23 cellular contexts compared by ENCODE assay signal in the genomic region with DNA sequence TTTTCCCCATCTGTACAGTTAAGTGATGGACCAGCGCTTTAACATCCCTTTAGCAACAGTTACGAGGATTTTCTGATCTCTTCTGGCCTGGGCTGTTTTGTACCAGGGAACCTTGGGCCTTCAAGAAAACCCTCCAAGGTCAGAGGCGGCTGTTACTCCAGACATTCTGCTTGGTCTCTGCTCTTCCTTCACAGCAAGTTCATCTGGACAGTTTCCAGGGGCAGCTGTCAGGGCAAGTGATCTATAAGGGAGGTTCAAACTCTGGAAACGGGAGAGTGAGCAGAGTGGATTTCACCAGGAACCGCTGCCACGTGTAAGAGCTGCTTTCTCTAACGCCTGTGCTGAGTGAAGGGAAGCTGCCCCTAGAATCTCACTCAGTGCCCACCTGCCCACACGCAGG. TPM values are rescaled to one million over a fixed set of nuclear protein-coding genes. Genes with fewer than 3 reads are reported as not detected.
A peak's percentile ranks its signal among the peaks of the same experiment; 100 is the strongest.
DNase-seq lines count a peak whose midpoint lies in the region; ATAC-seq and TF ChIP-seq lines count a peak whose summit lies in the region.
"Had no signal": no experiment of that assay in that cellular context is flagged by ENCODE, and none has a peak within 500 bp of the region (broad histone marks: within the 10 kb centered on the region; RNA-seq: fewer than 3 reads in every experiment).

No MANE protein-coding gene starts in this region.

- H3K9me3 Mint-ChIP-seq in MCF 10A (ENCODE audit: unreplicated experiment), result no peaks in the 10 kb centered on the region
- no peaks in the 10 kb centered on the region for H3K9me3 Mint-ChIP-seq in nephron
- no peaks in the 10 kb centered on the region for H3K9me3 Mint-ChIP-seq in CD8-positive, alpha-beta T cell
- H3K9me3 Mint-ChIP-seq: activated naive CD4-positive, alpha-beta T cell treated with anti-CD3 and anti-CD28 coated beads, Interleukin-2, amount 50 U/mL, for 24 hours; natural killer cell treated with Interleukin-12 subunit alpha and Interleukin-12 subunit beta and Interleukin-15 and Interleukin-18, amount 100 ng/mL, for 72 hours; T-helper 1 cell treated with Interleukin-12 subunit alpha and Interleukin-12 subunit beta and Interleukin-4 antibody, amounts not matched to agents 30 μg/mL and 1 μg/mL, for 36 hours had no signal

- H3K4me1 ChIP-seq in breast epithelium (peaks cover 0 to 11% of the 10 kb centered on the region in 2 donors), thoracic aorta (ENCODE audit: control insufficient read depth in 1 of 2, low read depth in 2 of 2) (peaks cover 37 to 55% of the 10 kb centered on the region in 2 donors)
- H3K4me1 ChIP-seq in CD8-positive, alpha-beta T cell (ENCODE audit: insufficient read depth, low read length), result no peaks in the 10 kb centered on the region
- H3K4me1 ChIP-seq: A549, SJSA1 had no signal

- CTCF ChIA-PET in MCF 10A (lab: Yijun Ruan, JAX), result interaction anchor here (0.8 kb wide), 1 partner anchor 195 kb away, joined by 3 read pairs; no protein-coding TSS in a partner anchor
- CTCF ChIA-PET in CD8-positive, alpha-beta T cell (lab: Charles Lee), result no interaction called here

- no peak overlapping the region for H3K4me3 ChIP-seq in breast epithelium
- no peak overlapping the region for H3K4me3 ChIP-seq in fibroblast of mammary gland (ENCODE audit: control insufficient read depth, low read depth, low read length)
- no peak overlapping the region for H3K4me3 ChIP-seq in thoracic aorta
- H3K4me3 ChIP-seq in CD8-positive, alpha-beta T cell (ENCODE audit: low read depth, low read length), result no peak overlapping the region
- H3K4me3 ChIP-seq: A549, SJSA1 had no signal

- TF ChIP-seq CTCF in breast epithelium (IDR thresholded peaks at IDR 0.05) (no peak), MCF 10A (IDR thresholded peaks at IDR 0.05; ENCODE audit: unreplicated experiment) (no peak), fibroblast of mammary gland (conservative IDR thresholded peaks at IDR 0.05; ENCODE audit: control insufficient read depth, insufficient read depth, low read depth, low read length) (no peak), nephron (IDR thresholded peaks at IDR 0.05; ENCODE audit: unreplicated experiment in 3 of 3) (no peak), thoracic aorta (IDR thresholded peaks at IDR 0.05) (no peak)
- TF ChIP-seq CTCF in CD8-positive, alpha-beta T cell (IDR thresholded peaks at IDR 0.05), result no peak

- H3K27ac ChIP-seq in breast epithelium (peak overlapping the region; percentile 57 to 66), thoracic aorta (peak overlapping the region; percentile 60 to 72)
- no peak overlapping the region for H3K27ac ChIP-seq in CD8-positive, alpha-beta T cell (ENCODE audit: low read depth, low read length)
- H3K27ac ChIP-seq: A549, SJSA1 had no signal

- no peaks in the 10 kb centered on the region for H3K27me3 ChIP-seq in breast epithelium
- no peaks in the 10 kb centered on the region for H3K27me3 ChIP-seq in thoracic aorta (replicated peaks; ENCODE audit: insufficient read depth)
- no peaks in the 10 kb centered on the region for H3K27me3 ChIP-seq in CD8-positive, alpha-beta T cell (ENCODE audit: insufficient read depth, low read length)
- H3K27me3 ChIP-seq: SJSA1 had no signal

- ATAC-seq in thoracic aorta (ENCODE audit: insufficient number of reproducible peaks, low FRiP score, low read depth) (no peak), GM19452 (IDR thresholded peaks at IDR 0.05; ENCODE audit: unreplicated experiment) (no peak)
- ATAC-seq in CD8-positive, alpha-beta T cell, result no peak
- ATAC-seq: A549; esophagus mucosa; natural killer cell treated with Interleukin-12 subunit alpha and Interleukin-12 subunit beta and Interleukin-15 and Interleukin-18, amount 100 ng/mL, for 72 hours had no signal

- no peaks in the 10 kb centered on the region for H3K27me3 Mint-ChIP-seq in MCF 10A (ENCODE audit: insufficient read depth, unreplicated experiment)
- no peaks in the 10 kb centered on the region for H3K27me3 Mint-ChIP-seq in nephron (ENCODE audit: low read depth)
- H3K27me3 Mint-ChIP-seq in CD8-positive, alpha-beta T cell (ENCODE audit: low read depth), result no peaks in the 10 kb centered on the region
- H3K27me3 Mint-ChIP-seq: B cell; natural killer cell treated with Interleukin-12 subunit alpha and Interleukin-12 subunit beta and Interleukin-15 and Interleukin-18, amount 100 ng/mL, for 72 hours had no signal

- no peaks in the 10 kb centered on the region for H3K4me1 Mint-ChIP-seq in MCF 10A (ENCODE audit: insufficient read depth, unreplicated experiment)
- peaks cover 46% of the 10 kb centered on the region for H3K4me1 Mint-ChIP-seq in nephron
- no peaks in the 10 kb centered on the region for H3K4me1 Mint-ChIP-seq in CD8-positive, alpha-beta T cell (ENCODE audit: low read depth)
- H3K4me1 Mint-ChIP-seq: activated naive CD4-positive, alpha-beta T cell treated with anti-CD3 and anti-CD28 coated beads, Interleukin-2, amount 50 U/mL, for 24 hours; B cell had no signal

- H3K36me3 Mint-ChIP-seq in MCF 10A (ENCODE audit: insufficient read depth, unreplicated experiment) (no peaks in the 10 kb centered on the region), nephron (ENCODE audit: low read depth) (peaks cover 21% of the 10 kb centered on the region)
- no peaks in the 10 kb centered on the region for H3K36me3 Mint-ChIP-seq in CD8-positive, alpha-beta T cell
- H3K36me3 Mint-ChIP-seq: natural killer cell treated with Interleukin-12 subunit alpha and Interleukin-12 subunit beta and Interleukin-15 and Interleukin-18, amount 100 ng/mL, for 72 hours had no signal

- POLR2A ChIA-PET in MCF 10A (lab: Yijun Ruan, JAX), result no interaction called here
- POLR2A ChIA-PET in CD8-positive, alpha-beta T cell (lab: Charles Lee), result no interaction called here

- DNase-seq in breast epithelium (ENCODE audit: low spot score in 2 of 2), result no peak
- DNase-seq in MCF 10A (ENCODE audit: unreplicated experiment), result no peak
- peak; percentile 17 for DNase-seq in fibroblast of mammary gland (ENCODE audit: low read depth)
- DNase-seq in thoracic aorta (ENCODE audit: low spot score), result no peak
- DNase-seq in CD8-positive, alpha-beta T cell, result no peak
- no peak for DNase-seq in nucleus accumbens (lab: John Stamatoyannopoulos, UW)
- DNase-seq: activated CD4-positive, alpha-beta T cell treated with anti-CD3 and anti-CD28 coated beads for 48 hours; effector memory CD4-positive, alpha-beta T cell; Kasumi-1; left cardiac atrium; NCI-H1048; NCI-H2029 treated with DMSO at 0.1 percent for 48 hours; stimulated activated CD4-positive, alpha-beta T cell treated with anti-CD3 and anti-CD28 coated beads, Interleukin-12 subunit alpha, Interleukin-12 subunit beta, amount 100 ng/mL, for 4 hours; stimulated activated CD4-positive, alpha-beta T cell treated with anti-CD3 and anti-CD28 coated beads, Interleukin-4, amount 100 ng/mL, for 4 hours had no signal

- H3K9me3 ChIP-seq in breast epithelium (no peaks in the 10 kb centered on the region), thoracic aorta (no peaks in the 10 kb centered on the region)
- H3K9me3 ChIP-seq in CD8-positive, alpha-beta T cell (ENCODE audit: low read length), result no peaks in the 10 kb centered on the region
- H3K9me3 ChIP-seq: A549, SJSA1 had no signal

- H3K27ac Mint-ChIP-seq in MCF 10A (ENCODE audit: low read depth, unreplicated experiment) (no peak overlapping the region), nephron (peak overlapping the region; percentile 8 to 90 (median 36))
- H3K27ac Mint-ChIP-seq in CD8-positive, alpha-beta T cell, result no peak overlapping the region
- H3K27ac Mint-ChIP-seq: activated naive CD4-positive, alpha-beta T cell treated with anti-CD3 and anti-CD28 coated beads, Interleukin-2, amount 50 U/mL, for 24 hours; B cell; natural killer cell treated with Interleukin-12 subunit alpha and Interleukin-12 subunit beta and Interleukin-15 and Interleukin-18, amount 100 ng/mL, for 72 hours; T-helper 1 cell treated with Interleukin-12 subunit alpha and Interleukin-12 subunit beta and Interleukin-4 antibody, amounts not matched to agents 30 μg/mL and 1 μg/mL, for 36 hours had no signal

- BruUV-seq in MCF 10A (replicated peaks; lab: Mats Ljungman, UMichigan), result no TSS peak

- H3K4me3 Mint-ChIP-seq in MCF 10A (ENCODE audit: unreplicated experiment) (no peak overlapping the region), nephron (no peak overlapping the region)
- H3K4me3 Mint-ChIP-seq in CD8-positive, alpha-beta T cell, result no peak overlapping the region
- H3K4me3 Mint-ChIP-seq: activated naive CD4-positive, alpha-beta T cell treated with anti-CD3 and anti-CD28 coated beads, Interleukin-2, amount 50 U/mL, for 24 hours; B cell; natural killer cell treated with Interleukin-12 subunit alpha and Interleukin-12 subunit beta and Interleukin-15 and Interleukin-18, amount 100 ng/mL, for 72 hours; T-helper 1 cell treated with Interleukin-12 subunit alpha and Interleukin-12 subunit beta and Interleukin-4 antibody, amounts not matched to agents 30 μg/mL and 1 μg/mL, for 36 hours had no signal

- intact Hi-C loops in breast epithelium (cut with DNase I; ENCODE audit: low total_unique reads), result no loop called here
- intact Hi-C loops in MCF 10A (cut with micrococcal nuclease), result no loop called here
- intact Hi-C loops in CD8-positive, alpha-beta T cell (cut with DNase I, micrococcal nuclease), result no loop called here

- no peaks in the 10 kb centered on the region for H3K36me3 ChIP-seq in breast epithelium
- H3K36me3 ChIP-seq in thoracic aorta, result no peaks in the 10 kb centered on the region
- H3K36me3 ChIP-seq in CD8-positive, alpha-beta T cell (ENCODE audit: insufficient read depth, low read length), result no peaks in the 10 kb centered on the region

- no peak for TF ChIP-seq POLR2A in breast epithelium (IDR thresholded peaks at IDR 0.05)

RNA-seq across cellular contexts. Expression of gene ZNF618, which starts 36.7 kb away (rescaled TPM):
- total RNA-seq in breast epithelium (10 to 100 TPM in 2 of 3 donors, 1 to 10 TPM in 1; 4.6 to 11.8 (median 10.4) TPM), MCF 10A (2022) (4.8 and 6.6 TPM in 2 replicates), thoracic aorta (10 to 100 TPM; 16.6 to 24.9 TPM)
- 1 to 10 TPM in 1 of 2 experiments, under 1 TPM in 1; 0.67 to 1.1 TPM for total RNA-seq in CD8-positive, alpha-beta T cell

Comparison
In these comparisons a context has a peak if more than half of its experiments do, and no peak if none do; other contexts are left out.
1. H3K27ac Mint-ChIP-seq: peak in nephron (3 of 3); none in MCF 10A (single experiment) and CD8-positive, alpha-beta T cell (single experiment).